In genomic region chr1:63537940-63538339, GRCh38 we compare ENCODE assay signal across 10 cellular contexts. TPM values are rescaled to one million over a fixed set of nuclear protein-coding genes. Genes with fewer than 3 reads are reported as not detected.
DNase-seq lines count a peak whose midpoint lies in the region; ATAC-seq and TF ChIP-seq lines count a peak whose summit lies in the region.
"Had no signal": no experiment of that assay in that cellular context is flagged by ENCODE, and none has a peak within 500 bp of the region (broad histone marks: within the 10 kb centered on the region; RNA-seq: fewer than 3 reads in every experiment).

No MANE protein-coding gene starts in this region.

- H4K20me1 ChIP-seq in SU-DHL-6 (ENCODE audit: low read depth, low read length) = no peaks in the 10 kb centered on the region

- no peaks in the 10 kb centered on the region for H3K79me2 ChIP-seq in SU-DHL-6 (ENCODE audit: insufficient read depth, low read length)

- no peaks in the 10 kb centered on the region for H3K27me3 ChIP-seq in SU-DHL-6 (ENCODE audit: low read length)

- H3F3A ChIP-seq in SU-DHL-6 (ENCODE audit: insufficient read depth) = no peaks in the 10 kb centered on the region; the same call in 1 of the 2 replicates

- H3K4me1 Mint-ChIP-seq in T-helper 17 cell = no peaks in the 10 kb centered on the region

- ATAC-seq in left colon = no peak
- ATAC-seq in HG02678 (IDR thresholded peaks at IDR 0.05; ENCODE audit: unreplicated experiment) = no peak
- ATAC-seq in T-helper 17 cell = no peak
- ATAC-seq in HG02759 (IDR thresholded peaks at IDR 0.05; ENCODE audit: unreplicated experiment) = no peak

- peak; percentile 22 for TF ChIP-seq CTCF in AG09309 (IDR thresholded peaks at IDR 0.05; ENCODE audit: control insufficient read depth, insufficient read depth, low read depth, low read length, missing control alignments)
- peak; percentile 24 for TF ChIP-seq CTCF in GM12873 (IDR thresholded peaks at IDR 0.05; ENCODE audit: insufficient read depth, low read depth, low read length, missing control alignments)
- peak; percentile 57 for TF ChIP-seq CTCF in SU-DHL-6 (IDR thresholded peaks at IDR 0.05; ENCODE audit: insufficient read depth, low read length, poor library complexity, severe bottlenecking)

- no peak overlapping the region for H2AFZ ChIP-seq in SU-DHL-6 (ENCODE audit: low read depth, low read length, severe bottlenecking)

- H3K4me3 Mint-ChIP-seq in T-helper 17 cell = no peak overlapping the region
- H3K4me3 Mint-ChIP-seq: activated T-helper 1 cell treated with anti-CD3 and anti-CD28 coated beads, Interleukin-12 subunit alpha, Interleukin-12 subunit beta, Interleukin-2, Interleukin-4 antibody, amounts not matched to agents 30 ng/mL and 10 ng/mL and 1 ng/mL, durations not matched to agents 14 hours and 24 hours and 36 hours had no signal

- peaks cover 19% of the 10 kb centered on the region for H3K36me3 ChIP-seq in SU-DHL-6 (ENCODE audit: low read length)

- no peaks in the 10 kb centered on the region for H3K36me3 Mint-ChIP-seq in T-helper 17 cell (ENCODE audit: low read depth)

- H3K9me3 ChIP-seq in SU-DHL-6 (ENCODE audit: insufficient read depth, low read length) (no peaks in the 10 kb centered on the region), T-helper 17 cell (ENCODE audit: control insufficient read depth, low read length, poor library complexity, severe bottlenecking) (no peaks in the 10 kb centered on the region)

- no peak overlapping the region for H3K27ac Mint-ChIP-seq in T-helper 17 cell
- H3K27ac Mint-ChIP-seq: activated T-helper 1 cell treated with anti-CD3 and anti-CD28 coated beads, Interleukin-12 subunit alpha, Interleukin-12 subunit beta, Interleukin-2, Interleukin-4 antibody, amounts not matched to agents 30 ng/mL and 10 ng/mL and 1 ng/mL, durations not matched to agents 14 hours and 24 hours and 36 hours had no signal

- H3K27ac ChIP-seq in SU-DHL-6 (ENCODE audit: low read depth, low read length) = no peak overlapping the region

- H3K4me2 ChIP-seq in SU-DHL-6 (ENCODE audit: low read depth, low read length, poor library complexity, severe bottlenecking) = no peak overlapping the region

- H3K9me2 ChIP-seq in SU-DHL-6 (replicated peaks; ENCODE audit: insufficient read depth, low read length) = no peaks in the 10 kb centered on the region

- DNase-seq in AG09309 (ENCODE audit: low read depth) (no peak), iris pigment epithelial cell (ENCODE audit: low read depth) (peak; percentile 14), left colon (no peak), T-helper 17 cell (no peak)
- DNase-seq: stimulated activated CD4-positive, alpha-beta T cell treated with anti-CD3 and anti-CD28 coated beads, Interleukin-4, amount 100 ng/mL, for 24 hours had no signal

- H3K4me3 ChIP-seq in AG09309 (ENCODE audit: control insufficient read depth, low read depth, low read length) (no peak overlapping the region), SU-DHL-6 (ENCODE audit: insufficient read depth, low read length, poor library complexity, severe bottlenecking) (no peak overlapping the region)

- H3K9ac ChIP-seq in SU-DHL-6 (ENCODE audit: low read length) = no peak overlapping the region

- H3K27me3 Mint-ChIP-seq in T-helper 17 cell = no peaks in the 10 kb centered on the region

- intact Hi-C loops in left colon (cut with DNase I, micrococcal nuclease) = no loop called here

RNA-seq across cellular contexts. Expression of gene EFCAB7, which starts 14.6 kb away (rescaled TPM):
- total RNA-seq in left colon (1 to 10 TPM; 2.5 to 2.9 TPM), T-helper 17 cell (1 to 10 TPM; 5.1 to 9.4 TPM)

RNA-seq across cellular contexts. Expression of gene ITGB3BP, which starts 14.9 kb away (rescaled TPM):
- 10 to 100 TPM; 11.5 to 12.7 TPM for total RNA-seq in left colon
- total RNA-seq in T-helper 17 cell = 10 to 100 TPM; 13.3 to 20.3 TPM

RNA-seq across cellular contexts. Expression of gene PGM1, which starts 55.3 kb away (rescaled TPM):
- total RNA-seq in left colon = 100 to 1,000 TPM; 114 to 120 TPM
- total RNA-seq in T-helper 17 cell = 10 to 100 TPM; 11.7 to 14.2 TPM

Comparison
In these comparisons a context has a peak if more than half of its experiments do, and no peak if none do; other contexts are left out.
1. RNA of gene PGM1, which starts 55.3 kb away (total RNA-seq): 114 to 120 TPM in left colon; 11.7 to 14.2 TPM in T-helper 17 cell; every median in the first group is over 4 times any median in the second.
2. Peak in every context shown above with its lines, with median percentiles within 50 percentile points of each other: CTCF ChIP-seq.